In the genomic region with DNA sequence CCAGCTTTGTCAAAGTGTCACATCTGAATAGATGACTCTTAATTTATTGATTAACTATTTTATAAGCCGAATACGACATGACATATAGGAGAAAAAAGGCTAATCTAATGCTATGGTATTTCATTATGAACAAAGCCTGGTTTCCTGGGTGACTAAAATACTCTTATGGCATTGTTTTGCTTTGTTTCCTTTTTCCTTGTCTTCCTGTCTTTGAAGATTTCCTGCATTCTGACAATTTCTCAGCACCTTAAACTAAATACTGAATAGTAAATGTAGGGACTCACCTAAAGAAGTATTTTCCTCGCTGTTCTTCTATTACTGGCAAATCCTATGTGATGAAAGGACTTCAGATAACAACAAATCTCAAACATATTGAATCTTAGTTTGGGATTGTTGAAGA, we compare ENCODE assay signal across 30 cellular contexts.
"Had no signal": no experiment of that assay in that cellular context is flagged by ENCODE, and none has a peak within 500 bp of the region (broad histone marks: within the 10 kb centered on the region; RNA-seq: fewer than 3 reads in every experiment).

No MANE protein-coding gene starts in this region.

- H3K27me3 ChIP-seq: neutrophil, ovary, right lobe of liver, sigmoid colon, stomach, thyroid gland, tibial nerve, upper lobe of left lung had no signal

- H3K4me1 Mint-ChIP-seq: naive thymus-derived CD4-positive, alpha-beta T cell; natural killer cell; nephron; stimulated activated effector memory CD8-positive, alpha-beta T cell treated with anti-CD3 and anti-CD28 coated beads, Interleukin-12 subunit alpha, Interleukin-12 subunit beta, amount 100 ng/mL, for 72 hours; stimulated activated naive B cell treated with anti-CD40 and anti-IgM and Interleukin-4, amounts not matched to agents 10 μg/mL and 1 μg/mL and 100 μg/mL, for 72 hours had no signal

- H3K27ac Mint-ChIP-seq: naive thymus-derived CD4-positive, alpha-beta T cell; natural killer cell; nephron; progenitor cell of endocrine pancreas; stimulated activated effector memory CD8-positive, alpha-beta T cell treated with anti-CD3 and anti-CD28 coated beads, Interleukin-12 subunit alpha, Interleukin-12 subunit beta, amount 100 ng/mL, for 72 hours; stimulated activated naive B cell treated with anti-CD40 and anti-IgM and Interleukin-4, amounts not matched to agents 10 μg/mL and 1 μg/mL and 100 μg/mL, for 72 hours; stimulated activated naive CD8-positive, alpha-beta T cell treated with anti-CD3 and anti-CD28 coated beads, Interleukin-15, Interleukin-2, amounts not matched to agents 100 ng/mL and 50 ng/mL, for 24 hours had no signal

- H3K4me3 Mint-ChIP-seq: naive thymus-derived CD4-positive, alpha-beta T cell; natural killer cell; nephron; neural crest cell; stimulated activated effector memory CD8-positive, alpha-beta T cell treated with anti-CD3 and anti-CD28 coated beads, Interleukin-12 subunit alpha, Interleukin-12 subunit beta, amount 100 ng/mL, for 72 hours; stimulated activated naive B cell treated with anti-CD40 and anti-IgM and Interleukin-4, amounts not matched to agents 10 μg/mL and 1 μg/mL and 100 μg/mL, for 72 hours; stimulated activated naive CD8-positive, alpha-beta T cell treated with anti-CD3 and anti-CD28 coated beads, Interleukin-15, Interleukin-2, amounts not matched to agents 100 ng/mL and 50 ng/mL, for 24 hours had no signal

- DNase-seq: naive thymus-derived CD4-positive, alpha-beta T cell; natural killer cell; nucleus accumbens; ovary; posterior cingulate gyrus; psoas muscle; right cardiac atrium; right lobe of liver; sigmoid colon; small intestine; stimulated activated CD4-positive, alpha-beta T cell treated with anti-CD3 and anti-CD28 coated beads, Interleukin-15, amount 100 ng/mL, for 24 hours; stimulated activated CD4-positive, alpha-beta T cell treated with anti-CD3 and anti-CD28 coated beads, Interleukin-2, amount 100 ng/mL, for 24 hours; stimulated activated CD4-positive, alpha-beta T cell treated with anti-CD3 and anti-CD28 coated beads, Interleukin-2, amount 100 ng/mL, for 48 hours; stimulated activated CD4-positive, alpha-beta T cell treated with anti-CD3 and anti-CD28 coated beads, Interleukin-4, amount 100 ng/mL, for 24 hours; stimulated activated naive B cell treated with anti-CD40 and anti-IgM and Interleukin-4, amounts not matched to agents 10 μg/mL and 1 μg/mL and 100 μg/mL, for 72 hours; stimulated activated naive CD4-positive, alpha-beta T cell treated with Interleukin-2 at 50 U/mL for 16 hours; stomach; thyroid gland; trophoblast cell; upper lobe of left lung; uterus had no signal

- FAIRE-seq: small intestine had no signal

- H3K36me3 Mint-ChIP-seq: naive thymus-derived CD4-positive, alpha-beta T cell; natural killer cell; stimulated activated effector memory CD8-positive, alpha-beta T cell treated with anti-CD3 and anti-CD28 coated beads, Interleukin-12 subunit alpha, Interleukin-12 subunit beta, amount 100 ng/mL, for 72 hours; stimulated activated naive B cell treated with anti-CD40 and anti-IgM and Interleukin-4, amounts not matched to agents 10 μg/mL and 1 μg/mL and 100 μg/mL, for 72 hours had no signal

- H3K27ac ChIP-seq: neutrophil, ovary, parathyroid adenoma, psoas muscle, right lobe of liver, sigmoid colon, stomach, thoracic aorta, thyroid gland, tibial nerve, upper lobe of left lung, uterus had no signal

- ATAC-seq: naive thymus-derived CD4-positive, alpha-beta T cell; natural killer cell; psoas muscle; right cardiac atrium; right lobe of liver; stimulated activated effector memory CD8-positive, alpha-beta T cell treated with anti-CD3 and anti-CD28 coated beads, Interleukin-12 subunit alpha, Interleukin-12 subunit beta, amount 100 ng/mL, for 72 hours; stimulated activated naive B cell treated with anti-CD40 and anti-IgM and Interleukin-4, amounts not matched to agents 10 μg/mL and 1 μg/mL and 100 μg/mL, for 72 hours had no signal

- H3K9me3 ChIP-seq: neutrophil, ovary, psoas muscle, right lobe of liver, sigmoid colon, stomach, thoracic aorta, thyroid gland, tibial nerve, upper lobe of left lung, uterus had no signal

- H3K79me2 ChIP-seq: parathyroid adenoma had no signal

- H3K9me3 Mint-ChIP-seq: nephron; neural crest cell; stimulated activated effector memory CD8-positive, alpha-beta T cell treated with anti-CD3 and anti-CD28 coated beads, Interleukin-12 subunit alpha, Interleukin-12 subunit beta, amount 100 ng/mL, for 72 hours; stimulated activated naive B cell treated with anti-CD40 and anti-IgM and Interleukin-4, amounts not matched to agents 10 μg/mL and 1 μg/mL and 100 μg/mL, for 72 hours had no signal

- H3K4me1 ChIP-seq: parathyroid adenoma, psoas muscle, right lobe of liver, sigmoid colon, stomach, thyroid gland, tibial nerve, upper lobe of left lung, uterus had no signal

- H3K4me3 ChIP-seq: ovary, psoas muscle, right lobe of liver, sigmoid colon, stomach, thoracic aorta, thyroid gland, tibial nerve, upper lobe of left lung, uterus had no signal

- H3K36me3 ChIP-seq: neutrophil, ovary, right lobe of liver, sigmoid colon, stomach, thoracic aorta, thyroid gland, tibial nerve, upper lobe of left lung, uterus had no signal

- H3K27me3 Mint-ChIP-seq: naive thymus-derived CD4-positive, alpha-beta T cell; progenitor cell of endocrine pancreas; stimulated activated naive B cell treated with anti-CD40 and anti-IgM and Interleukin-4, amounts not matched to agents 10 μg/mL and 1 μg/mL and 100 μg/mL, for 72 hours; stimulated activated naive CD8-positive, alpha-beta T cell treated with anti-CD3 and anti-CD28 coated beads, Interleukin-15, Interleukin-2, amounts not matched to agents 100 ng/mL and 50 ng/mL, for 24 hours had no signal

- H2AFZ ChIP-seq: parathyroid adenoma had no signal
